ENCODE assay signal across 1 cellular context in the genomic region with DNA sequence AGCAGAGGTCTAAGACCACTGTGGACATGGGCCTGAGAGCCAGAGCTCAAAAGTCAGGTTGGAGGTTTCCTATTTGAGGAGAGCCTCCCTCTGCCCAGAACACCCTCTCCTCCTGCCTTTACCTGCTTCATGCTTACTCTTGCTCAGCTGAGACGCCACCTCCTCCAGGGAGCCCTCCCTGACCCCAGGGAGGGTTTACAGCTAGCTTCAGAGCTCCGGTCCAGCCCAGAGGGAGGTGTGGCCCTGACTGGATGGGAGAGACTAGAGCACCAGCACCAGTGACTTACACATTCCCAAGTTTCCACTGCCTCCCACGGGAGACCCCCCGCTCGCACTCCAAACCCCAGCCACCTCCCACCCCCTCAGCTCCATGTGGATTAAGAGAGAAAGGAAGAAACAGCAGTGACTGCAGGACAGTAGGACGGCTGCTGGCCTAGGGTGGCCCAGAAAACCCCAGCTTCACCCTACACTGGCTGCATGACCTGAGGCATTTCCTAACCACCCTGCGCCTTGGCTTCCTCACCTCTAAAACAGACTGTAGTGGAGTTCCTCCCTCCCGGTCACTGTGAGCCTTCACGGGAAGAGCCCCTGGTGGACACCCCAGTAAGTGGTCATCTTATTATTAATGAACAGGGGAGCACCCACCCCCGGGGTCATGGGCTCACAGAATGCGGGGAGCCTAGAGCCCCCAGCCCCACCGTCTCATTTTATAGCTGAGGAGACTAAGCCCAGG.
TF ChIP-seq lines count a peak whose summit lies in the region.

No MANE protein-coding gene starts in this region.

TF ChIP-seq in K562, 482 proteins besides CTCF, POLR2A, EP300 and RAD21:
- TF ChIP-seq KDM1A (IDR thresholded peaks at IDR 0.05) (0 out of 4 replicates have a peak, but pooled peaks of 1 of the 2 experiments have one; percentile 10), NUFIP1 (IDR thresholded peaks at IDR 0.05; ENCODE audit: partially characterized antibody) (no peak), TAF9B (IDR thresholded peaks at IDR 0.05; ENCODE audit: partially characterized antibody) (no peak), MBD2 (IDR thresholded peaks at IDR 0.05; ENCODE audit: borderline replicate concordance, low read depth) (no peak), ZKSCAN8 (CRISPR knock-in tag; IDR thresholded peaks at IDR 0.05) (no peak), BCOR (IDR thresholded peaks at IDR 0.05) (peak; percentile 62; the same call in 1 of the 2 replicates), RBM25 (IDR thresholded peaks at IDR 0.05; ENCODE audit: low read depth, low read length, severe bottlenecking) (peak; percentile 25), ZNF436 (CRISPR knock-in tag; IDR thresholded peaks at IDR 0.05) (peak; percentile 52; the same call in 1 of the 2 replicates), ZFP36 (IDR thresholded peaks at IDR 0.05; ENCODE audit: low read depth, low read length, partially characterized antibody) (peak; percentile 96)
